In genomic region chr2:74530239-74531161, GRCh38 we compare ENCODE assay signal across 8 cellular contexts. TPM values are rescaled to one million over a fixed set of nuclear protein-coding genes. Genes with fewer than 3 reads are reported as not detected.
DNase-seq lines count a peak whose midpoint lies in the region; ATAC-seq and TF ChIP-seq lines count a peak whose summit lies in the region.

No MANE protein-coding gene starts in this region.

- TF ChIP-seq CTCF in WTC11 (IDR thresholded peaks at IDR 0.05), result no peak

- CTCF ChIA-PET in WTC11 (lab: Charles Lee), result interaction anchor here (0.7 to 2.2 kb wide), 7 partner anchors 14 to 196 kb away, joined by 3 to 9 read pairs (median 4); partner anchors contain the start of gene LOXL3

- H3K4me3 Mint-ChIP-seq in WTC11, result peak overlapping the region; percentile 99

- H3K36me3 ChIP-seq in HUES64 (ENCODE audit: insufficient read depth, low read length), result peaks cover 51% of the 10 kb centered on the region
- H3K36me3 ChIP-seq in stomach smooth muscle (ENCODE audit: control insufficient read depth in 2 of 2, insufficient read depth in 2 of 2, low read length in 2 of 2), result peaks cover 25 to 41% of the 10 kb centered on the region in 2 donors

- WGBS in HUES64, result 10% methylated on average over 54 of the region's 54 CpGs

- peaks cover 14% of the 10 kb centered on the region for H3K4me1 Mint-ChIP-seq in WTC11

- H3K27me3 ChIP-seq in HUES64 (ENCODE audit: insufficient read depth, low read length) (no peaks in the 10 kb centered on the region), stomach smooth muscle (ENCODE audit: control insufficient read depth in 1 of 2, insufficient read depth in 2 of 2, low read length in 2 of 2) (no peaks in the 10 kb centered on the region)

- H3K9me3 Mint-ChIP-seq in WTC11, result 0 out of 2 replicates have a peak, but pooled peaks cover 3% of the 10 kb centered on the region

- H3K27me3 Mint-ChIP-seq in WTC11 (ENCODE audit: low read depth), result no peaks in the 10 kb centered on the region

- H3K27ac ChIP-seq in HUES64 (ENCODE audit: low read depth, low read length), result 0 out of 2 replicates have a peak overlapping the region, but pooled peaks have one; percentile 41
- peak overlapping the region; percentile 77 for H3K27ac ChIP-seq in stomach smooth muscle (ENCODE audit: low read length)

- H3K9ac ChIP-seq in HUES64 (ENCODE audit: low read depth, low read length) (peak overlapping the region; percentile 80), stomach smooth muscle (ENCODE audit: low read length in 2 of 2) (peak overlapping the region; percentile 72 to 80)

- H3K27ac Mint-ChIP-seq in WTC11, result no peak overlapping the region

- H3K4me3 ChIP-seq in HUES64 (ENCODE audit: low read length) (peak overlapping the region; percentile 90), stomach smooth muscle (ENCODE audit: low read length in 2 of 2) (peak overlapping the region; percentile 79 to 99)

- peaks cover 4% of the 10 kb centered on the region; the same call in 1 of the 2 replicates for H3K4me1 ChIP-seq in HUES64 (ENCODE audit: insufficient read depth, low read length)
- H3K4me1 ChIP-seq in stomach smooth muscle (ENCODE audit: control insufficient read depth, insufficient read depth, low read length), result peaks cover 31% of the 10 kb centered on the region

- H3K9me3 ChIP-seq in HUES64 (ENCODE audit: insufficient read depth, low read depth, low read length), result no peaks in the 10 kb centered on the region
- no peaks in the 10 kb centered on the region for H3K9me3 ChIP-seq in stomach smooth muscle (ENCODE audit: control insufficient read depth in 2 of 2, low read length in 2 of 2)

- DNase-seq in COR-L47 (lab: John Stamatoyannopoulos, UW) (peak; percentile 25), WTC11 (ENCODE audit: low spot score) (peak; percentile 30), medulla oblongata (ENCODE audit: extremely low spot score) (peak; percentile 42), NCI-H1694 treated with DMSO at 0.1 percent for 48 hours (lab: John Stamatoyannopoulos, UW) (no peak)
- DNase-seq in effector CD4-positive, alpha-beta T cell, result peak; percentile 27

- POLR2A ChIA-PET in WTC11 (lab: Charles Lee), result interaction anchor here (0.7 to 1.4 kb wide), 5 partner anchors 26 to 73 kb away, joined by 3 to 7 read pairs (median 3); partner anchors contain the start of genes MRPL53 and WBP1

- ATAC-seq in GM19463 (IDR thresholded peaks at IDR 0.05; ENCODE audit: unreplicated experiment), result peak; percentile 29
- peak; percentile 6 for ATAC-seq in WTC11

- peaks cover 38% of the 10 kb centered on the region for H3K36me3 Mint-ChIP-seq in WTC11

TF ChIP-seq in WTC11, 78 proteins besides CTCF, POLR2A, EP300 and RAD21:
- TF ChIP-seq, protein P1, sequence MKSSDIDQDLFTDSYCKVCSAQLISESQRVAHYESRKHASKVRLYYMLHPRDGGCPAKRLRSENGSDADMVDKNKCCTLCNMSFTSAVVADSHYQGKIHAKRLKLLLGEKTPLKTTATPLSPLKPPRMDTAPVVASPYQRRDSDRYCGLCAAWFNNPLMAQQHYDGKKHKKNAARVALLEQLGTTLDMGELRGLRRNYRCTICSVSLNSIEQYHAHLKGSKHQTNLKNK (CRISPR knock-in tag; IDR thresholded peaks at IDR 0.05), result no peak
- TF ChIP-seq ATF1 (CRISPR knock-in tag; IDR thresholded peaks at IDR 0.05), result 0 out of 2 replicates have a peak, but pooled peaks have one; percentile 45

RNA-seq across cellular contexts. Expression of gene HTRA2, which starts 0.8 kb away (rescaled TPM):
- polyA plus RNA-seq in HUES64 (2013, experiment 1 of 2), result 21.9 TPM
- 18.5 TPM for polyA plus RNA-seq in HUES64 (2013, experiment 2 of 2)
- 25.6 to 30.0 TPM (median 26.8 TPM) in 3 replicates for total RNA-seq in WTC11 (2021)

RNA-seq across cellular contexts. Expression of gene AUP1, which starts 1.0 kb away (rescaled TPM):
- 83.8 TPM for polyA plus RNA-seq in HUES64 (2013, experiment 1 of 2)
- 82.1 TPM for polyA plus RNA-seq in HUES64 (2013, experiment 2 of 2)
- 78.1 to 84.9 TPM (median 80.9 TPM) in 3 replicates for total RNA-seq in WTC11 (2021)

RNA-seq across cellular contexts. Expression of gene DQX1, which starts 4.5 kb away (rescaled TPM):
- polyA plus RNA-seq in HUES64 (2013, experiment 1 of 2), result 0.40 TPM
- polyA plus RNA-seq in HUES64 (2013, experiment 2 of 2), result 0.38 TPM
- 1.2 to 1.9 TPM (median 1.3 TPM) in 3 replicates for total RNA-seq in WTC11 (2021)

RNA-seq across cellular contexts. Expression of gene TLX2, which starts 16.2 kb away (rescaled TPM):
- polyA plus RNA-seq in HUES64 (2013, experiment 1 of 2), result 0.10 TPM
- 0.13 TPM for polyA plus RNA-seq in HUES64 (2013, experiment 2 of 2)
- total RNA-seq in WTC11 (2021), result 0.18 to 0.39 TPM (median 0.26 TPM) in 3 replicates

RNA-seq across cellular contexts. Expression of gene PCGF1, which starts 23.0 kb away (rescaled TPM):
- 12.3 TPM for polyA plus RNA-seq in HUES64 (2013, experiment 1 of 2)
- 9.4 TPM for polyA plus RNA-seq in HUES64 (2013, experiment 2 of 2)
- total RNA-seq in WTC11 (2021), result 13.7 to 15.7 TPM (median 15.4 TPM) in 3 replicates
